Comparison of ENCODE assay signal across 26 cellular contexts in the genomic region with DNA sequence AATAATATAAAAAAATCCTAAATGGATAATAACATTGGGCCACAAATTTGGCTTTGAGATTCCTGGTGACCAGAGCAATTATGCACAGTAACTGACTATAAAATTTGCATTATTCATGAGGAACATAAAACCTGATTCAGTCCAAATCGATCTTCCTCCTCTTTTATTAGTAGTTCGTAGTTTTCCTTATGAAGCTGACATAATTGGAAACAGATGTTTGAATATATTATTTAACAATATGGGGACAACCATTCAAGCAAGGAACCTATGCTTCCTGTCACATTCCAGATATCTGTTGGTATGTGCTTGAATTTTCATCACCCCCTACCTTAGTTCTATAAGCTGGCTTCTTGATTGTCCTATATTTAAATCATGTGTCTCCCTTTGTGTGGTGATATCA. TPM values are rescaled to one million over a fixed set of nuclear protein-coding genes. Genes with fewer than 3 reads are reported as not detected.
"Had no signal": no experiment of that assay in that cellular context is flagged by ENCODE, and none has a peak within 500 bp of the region (broad histone marks: within the 10 kb centered on the region; RNA-seq: fewer than 3 reads in every experiment).

No MANE protein-coding gene starts in this region.

- H3K27ac ChIP-seq: ovary, parathyroid adenoma, psoas muscle, right lobe of liver, sigmoid colon, stomach, thoracic aorta, thyroid gland, tibial nerve, upper lobe of left lung, vagina had no signal

- H3K36me3 ChIP-seq: ovary, right lobe of liver, sigmoid colon, stomach, thoracic aorta, thyroid gland, tibial nerve, upper lobe of left lung, vagina had no signal

- H2AFZ ChIP-seq: parathyroid adenoma had no signal

- H3K9me3 ChIP-seq: ovary, psoas muscle, right lobe of liver, sigmoid colon, stomach, thoracic aorta, thyroid gland, tibial nerve, upper lobe of left lung, vagina had no signal

- FAIRE-seq: small intestine had no signal

- ATAC-seq: naive thymus-derived CD8-positive, alpha-beta T cell; natural killer cell treated with Interleukin-12 subunit alpha and Interleukin-12 subunit beta and Interleukin-15 and Interleukin-18, amount 100 ng/mL, for 72 hours; psoas muscle; right cardiac atrium; right lobe of liver; stimulated activated effector memory CD8-positive, alpha-beta T cell treated with anti-CD3 and anti-CD28 coated beads, Interleukin-12 subunit alpha, Interleukin-12 subunit beta, amount 100 ng/mL, for 72 hours; stimulated activated naive B cell treated with anti-CD40 and anti-IgM and Interleukin-4, amounts not matched to agents 10 μg/mL and 1 μg/mL and 100 μg/mL, for 72 hours had no signal

- H3K4me1 ChIP-seq: parathyroid adenoma, psoas muscle, right lobe of liver, sigmoid colon, stomach, thyroid gland, tibial nerve, upper lobe of left lung, vagina had no signal

- H3K9ac ChIP-seq: parathyroid adenoma had no signal

- H3K4me3 ChIP-seq: ovary, psoas muscle, right lobe of liver, sigmoid colon, stomach, thoracic aorta, thyroid gland, tibial nerve, upper lobe of left lung, vagina had no signal

- H3K27me3 ChIP-seq: ovary, right lobe of liver, sigmoid colon, stomach, thyroid gland, tibial nerve, upper lobe of left lung, vagina had no signal

- DNase-seq: naive thymus-derived CD8-positive, alpha-beta T cell; nephron progenitor cell; occipital lobe; ovary; posterior cingulate gyrus; psoas muscle; right cardiac atrium; right lobe of liver; sigmoid colon; small intestine; stimulated activated CD4-positive, alpha-beta T cell treated with anti-CD3 and anti-CD28 coated beads, Interleukin-15, amount 100 ng/mL, for 24 hours; stimulated activated CD4-positive, alpha-beta T cell treated with anti-CD3 and anti-CD28 coated beads, Interleukin-2, amount 100 ng/mL, for 24 hours; stimulated activated CD4-positive, alpha-beta T cell treated with anti-CD3 and anti-CD28 coated beads, Interleukin-2, amount 100 ng/mL, for 48 hours; stimulated activated CD4-positive, alpha-beta T cell treated with anti-CD3 and anti-CD28 coated beads, Interleukin-4, amount 100 ng/mL, for 24 hours; stimulated activated naive B cell treated with anti-CD40 and anti-IgM and Interleukin-4, amounts not matched to agents 10 μg/mL and 1 μg/mL and 100 μg/mL, for 72 hours; stimulated activated naive CD4-positive, alpha-beta T cell treated with Interleukin-2 at 50 U/mL for 16 hours; stomach; thyroid gland; trophoblast cell; upper lobe of left lung had no signal

- H3K79me2 ChIP-seq: parathyroid adenoma had no signal

RNA-seq across cellular contexts. Expression of gene CCDC175, which starts 34.9 kb away (rescaled TPM):
- polyA plus RNA-seq: naive thymus-derived CD8-positive, alpha-beta T cell; ovary; psoas muscle; right cardiac atrium; sigmoid colon; small intestine; stomach had no signal
